Comparison of ENCODE assay signal across 18 cellular contexts in genomic region chr3:179289295-179289694, GRCh38.
"Had no signal": no experiment of that assay in that cellular context is flagged by ENCODE, and none has a peak within 500 bp of the region (broad histone marks: within the 10 kb centered on the region; RNA-seq: fewer than 3 reads in every experiment).

No MANE protein-coding gene starts in this region.

- H3K4me3 ChIP-seq: SJSA1, SK-N-MC had no signal

- H3K27ac Mint-ChIP-seq: IgD-negative memory B cell had no signal

- H3K36me3 ChIP-seq: SJSA1 had no signal

- FAIRE-seq: HTR-8/SVneo, RCC 7860 had no signal

- H3K9me3 ChIP-seq: SJSA1 had no signal

- H3K4me1 ChIP-seq: SJSA1 had no signal

- H3K4me3 Mint-ChIP-seq: IgD-negative memory B cell had no signal

- H3K27ac ChIP-seq: HL-60, SJSA1, SK-N-MC had no signal

- H3K36me3 Mint-ChIP-seq: IgD-negative memory B cell had no signal

- DNase-seq: KBM-7, NCI-H1092 treated with DMSO at 0.1 percent for 48 hours, NCI-H1436, NCI-H1930, NCI-H2081, NCI-H2107, NCI-H2227 treated with DMSO at 0.1 percent for 48 hours, NCI-H510A, NCI-H524 treated with DMSO at 0.1 percent for 48 hours, Right ventricle myocardium superior, RPMI8226, SIG-M5 had no signal

- H3K27me3 ChIP-seq: SJSA1 had no signal
